In genomic region chr19:31759359-31759758, GRCh38 we compare ENCODE assay signal across 38 cellular contexts.
"Had no signal": no experiment of that assay in that cellular context is flagged by ENCODE, and none has a peak within 500 bp of the region (broad histone marks: within the 10 kb centered on the region; RNA-seq: fewer than 3 reads in every experiment).

No MANE protein-coding gene starts in this region.

- H3K36me3 ChIP-seq: adrenal gland, ascending aorta, brain microvascular endothelial cell, breast epithelium, cardiac muscle cell had no signal

- H3K27ac ChIP-seq: adrenal gland, ascending aorta, body of pancreas, brain microvascular endothelial cell, breast epithelium, cardiac muscle cell had no signal

- H3K4me1 Mint-ChIP-seq: activated naive CD4-positive, alpha-beta T cell treated with anti-CD3 and anti-CD28 coated beads, Interleukin-2, amount 50 U/mL, for 24 hours; activated naive CD8-positive, alpha-beta T cell treated with anti-CD3 and anti-CD28 coated beads for 36 hours; activated naive CD8-positive, alpha-beta T cell treated with anti-CD3 and anti-CD28 coated beads, Interleukin-2, amount 10 ng/mL, durations not matched to agents 7 days and 5 days; activated naive CD8-positive, alpha-beta T cell treated with anti-CD3 and anti-CD28 coated beads, Interleukin-2, amount 50 U/mL, for 24 hours; activated T-helper 17 cell treated with anti-CD3 and anti-CD28 coated beads, Interleukin-2, amount 50 U/mL, for 72 hours; brain; central memory CD8-positive, alpha-beta T cell had no signal

- H3K9me3 ChIP-seq: adrenal gland, ascending aorta, body of pancreas, breast epithelium had no signal

- FAIRE-seq: astrocyte had no signal

- H3K4me1 ChIP-seq: adrenal gland, ascending aorta, body of pancreas, breast epithelium had no signal

- ATAC-seq: activated naive CD8-positive, alpha-beta T cell treated with anti-CD3 and anti-CD28 coated beads, Interleukin-2, amount 50 U/mL, for 24 hours; activated T-cell treated with anti-CD3 and anti-CD28 coated beads, Interleukin-2, amount 50 U/mL, for 4 hours; activated T-cell treated with anti-CD3 and anti-CD28 coated beads, Interleukin-2, amount 50 U/mL, for 72 hours; activated T-helper 17 cell treated with anti-CD3 and anti-CD28 coated beads, Interleukin-2, amount 50 U/mL, for 72 hours; body of pancreas had no signal

- H3K36me3 Mint-ChIP-seq: activated naive CD4-positive, alpha-beta T cell treated with anti-CD3 and anti-CD28 coated beads, Interleukin-2, amount 50 U/mL, for 24 hours; activated naive CD4-positive, alpha-beta T cell treated with anti-CD3 and anti-CD28 coated beads, Interleukin-2, amount 50 U/mL, for 72 hours; activated naive CD8-positive, alpha-beta T cell; activated naive CD8-positive, alpha-beta T cell treated with anti-CD3 and anti-CD28 coated beads for 36 hours; activated naive CD8-positive, alpha-beta T cell treated with anti-CD3 and anti-CD28 coated beads, Interleukin-2, amount 10 ng/mL, durations not matched to agents 7 days and 5 days; brain had no signal

- H3K9me3 Mint-ChIP-seq: activated naive CD8-positive, alpha-beta T cell treated with anti-CD3 and anti-CD28 coated beads, Interleukin-2, amount 10 ng/mL, durations not matched to agents 7 days and 5 days; activated naive CD8-positive, alpha-beta T cell treated with anti-CD3 and anti-CD28 coated beads, Interleukin-2, amount 50 U/mL, for 24 hours; activated T-cell treated with anti-CD3 and anti-CD28 coated beads, Interleukin-2, amount 50 U/mL, for 24 hours; activated T-cell treated with anti-CD3 and anti-CD28 coated beads, Interleukin-2, amount 50 U/mL, for 72 hours; activated T-helper 1 cell treated with anti-CD3 and anti-CD28 coated beads, Interleukin-12 subunit alpha, Interleukin-12 subunit beta, Interleukin-2, Interleukin-4 antibody, amounts not matched to agents 30 ng/mL and 10 ng/mL and 1 ng/mL, durations not matched to agents 14 hours and 24 hours and 36 hours; central memory CD8-positive, alpha-beta T cell had no signal

- H3K27me3 Mint-ChIP-seq: activated naive CD4-positive, alpha-beta T cell treated with anti-CD3 and anti-CD28 coated beads, Interleukin-2, amount 50 U/mL, for 24 hours; activated naive CD8-positive, alpha-beta T cell treated with anti-CD3 and anti-CD28 coated beads, Interleukin-2, amount 10 ng/mL, durations not matched to agents 7 days and 5 days; activated T-cell treated with anti-CD3 and anti-CD28 coated beads, Interleukin-2, amount 50 U/mL, for 24 hours; central memory CD8-positive, alpha-beta T cell had no signal

- H3K27ac Mint-ChIP-seq: activated naive CD4-positive, alpha-beta T cell treated with anti-CD3 and anti-CD28 coated beads for 36 hours; activated naive CD4-positive, alpha-beta T cell treated with anti-CD3 and anti-CD28 coated beads, Interleukin-2, amount 50 U/mL, for 24 hours; activated naive CD4-positive, alpha-beta T cell treated with anti-CD3 and anti-CD28 coated beads, Interleukin-2, amount 50 U/mL, for 72 hours; activated naive CD8-positive, alpha-beta T cell; activated naive CD8-positive, alpha-beta T cell treated with anti-CD3 and anti-CD28 coated beads for 36 hours; activated naive CD8-positive, alpha-beta T cell treated with anti-CD3 and anti-CD28 coated beads, Interleukin-2, amount 10 ng/mL, durations not matched to agents 7 days and 5 days; activated naive CD8-positive, alpha-beta T cell treated with anti-CD3 and anti-CD28 coated beads, Interleukin-2, amount 50 U/mL, for 24 hours; activated T-cell treated with anti-CD3 and anti-CD28 coated beads, Interleukin-2, amount 50 U/mL, for 24 hours; activated T-cell treated with anti-CD3 and anti-CD28 coated beads, Interleukin-2, amount 50 U/mL, for 72 hours; activated T-helper 1 cell treated with anti-CD3 and anti-CD28 coated beads, Interleukin-12 subunit alpha, Interleukin-12 subunit beta, Interleukin-2, Interleukin-4 antibody, amounts not matched to agents 30 ng/mL and 10 ng/mL and 1 ng/mL, durations not matched to agents 14 hours and 24 hours and 36 hours; activated T-helper 17 cell treated with anti-CD3 and anti-CD28 coated beads, Interleukin-2, amount 50 U/mL, for 72 hours; activated T-helper 2 cell treated with anti-CD3 and anti-CD28 coated beads, Interferon-gamma antibody, Interleukin-2, Interleukin-4, amounts not matched to agents 10 μg/mL and 5 μg/mL and 100 μg/mL, durations not matched to agents 14 hours and 24 hours and 36 hours; brain had no signal

- H3K4me3 ChIP-seq: adrenal gland, ascending aorta, body of pancreas, breast epithelium, cardiac muscle cell had no signal

- H3K4me3 Mint-ChIP-seq: activated naive CD4-positive, alpha-beta T cell treated with anti-CD3 and anti-CD28 coated beads for 36 hours; activated naive CD4-positive, alpha-beta T cell treated with anti-CD3 and anti-CD28 coated beads, Interleukin-2, amount 50 U/mL, for 24 hours; activated naive CD8-positive, alpha-beta T cell; activated naive CD8-positive, alpha-beta T cell treated with anti-CD3 and anti-CD28 coated beads for 36 hours; activated naive CD8-positive, alpha-beta T cell treated with anti-CD3 and anti-CD28 coated beads, Interleukin-2, amount 10 ng/mL, durations not matched to agents 7 days and 5 days; activated naive CD8-positive, alpha-beta T cell treated with anti-CD3 and anti-CD28 coated beads, Interleukin-2, amount 50 U/mL, for 24 hours; activated T-cell treated with anti-CD3 and anti-CD28 coated beads, Interleukin-2, amount 50 U/mL, for 24 hours; activated T-cell treated with anti-CD3 and anti-CD28 coated beads, Interleukin-2, amount 50 U/mL, for 4 hours; activated T-cell treated with anti-CD3 and anti-CD28 coated beads, Interleukin-2, amount 50 U/mL, for 72 hours; activated T-helper 1 cell treated with anti-CD3 and anti-CD28 coated beads, Interleukin-12 subunit alpha, Interleukin-12 subunit beta, Interleukin-2, Interleukin-4 antibody, amounts not matched to agents 30 ng/mL and 10 ng/mL and 1 ng/mL, durations not matched to agents 14 hours and 24 hours and 36 hours; activated T-helper 17 cell treated with anti-CD3 and anti-CD28 coated beads, Interleukin-2, amount 50 U/mL, for 72 hours; brain; central memory CD8-positive, alpha-beta T cell had no signal

- DNase-seq: activated effector memory CD4-positive, alpha-beta T cell treated with anti-CD3 and anti-CD28 coated beads, Interleukin-2, amount 50 U/mL, for 16 hours; activated effector memory CD4-positive, alpha-beta T cell treated with Interleukin-2 at 50 U/mL for 16 hours; activated gamma-delta T cell; activated gamma-delta T cell treated with Interleukin-2 at 50 U/mL for 16 hours; activated naive CD4-positive, alpha-beta T cell treated with anti-CD3 and anti-CD28 coated beads for 36 hours; activated naive CD4-positive, alpha-beta T cell treated with anti-CD3 and anti-CD28 coated beads, Interleukin-2, amount 50 U/mL, for 16 hours; activated naive CD4-positive, alpha-beta T cell treated with Interleukin-2 at 50 U/mL for 16 hours; activated naive CD8-positive, alpha-beta T cell treated with anti-CD3 and anti-CD28 coated beads for 36 hours; activated naive CD8-positive, alpha-beta T cell treated with anti-CD3 and anti-CD28 coated beads, Interleukin-2, amount 10 ng/mL, durations not matched to agents 7 days and 5 days; activated naive CD8-positive, alpha-beta T cell treated with anti-CD3 and anti-CD28 coated beads, Interleukin-2, amount 50 U/mL, for 24 hours; activated T-cell treated with anti-CD3 and anti-CD28 coated beads for 4 hours; activated T-cell treated with anti-CD3 and anti-CD28 coated beads, Interleukin-2, amount 50 U/mL, for 1 hour; activated T-cell treated with anti-CD3 and anti-CD28 coated beads, Interleukin-2, amount 50 U/mL, for 24 hours; activated T-cell treated with anti-CD3 and anti-CD28 coated beads, Interleukin-2, amount 50 U/mL, for 4 hours; activated T-cell treated with anti-CD3 and anti-CD28 coated beads, Interleukin-2, amount 50 U/mL, for 48 hours; activated T-cell treated with anti-CD3 and anti-CD28 coated beads, Interleukin-2, amount 50 U/mL, for 72 hours; adrenal gland; amniotic stem cell; amygdala; anterior cingulate cortex; aorta; body of pancreas; brain microvascular endothelial cell; caudate nucleus; central memory CD4-positive, alpha-beta T cell; cerebellar nuclear complex had no signal

- H3K27me3 ChIP-seq: adrenal gland, ascending aorta, body of pancreas, brain microvascular endothelial cell, breast epithelium, cardiac muscle cell had no signal
